Comparison of ENCODE assay signal across 16 cellular contexts in the genomic region with DNA sequence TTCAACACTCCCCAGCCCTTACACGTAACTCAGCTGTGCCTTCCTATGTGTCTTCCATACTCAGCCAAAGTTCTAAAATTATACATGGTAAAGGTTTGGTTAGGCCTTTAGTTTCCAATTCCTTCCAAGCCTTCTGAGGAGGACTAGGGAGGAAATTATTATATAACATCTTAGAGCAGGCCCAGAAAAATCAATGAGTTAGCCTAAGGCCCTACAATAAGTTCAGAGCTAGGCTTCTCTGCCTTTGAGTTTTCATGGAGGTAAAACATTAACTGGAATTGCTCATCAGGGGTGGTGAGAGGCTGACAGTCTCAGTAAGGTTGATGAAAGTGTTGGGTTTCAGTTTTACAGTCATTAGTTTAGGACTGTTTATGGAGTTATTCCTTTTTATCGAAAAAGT.
A peak's percentile ranks its signal among the peaks of the same experiment; 100 is the strongest.
DNase-seq lines count a peak whose midpoint lies in the region; ATAC-seq, FAIRE-seq and TF ChIP-seq lines count a peak whose summit lies in the region.
"Had no signal": no experiment of that assay in that cellular context is flagged by ENCODE, and none has a peak within 500 bp of the region (broad histone marks: within the 10 kb centered on the region; RNA-seq: fewer than 3 reads in every experiment).

No MANE protein-coding gene starts in this region.

- DNase-seq in A549 (ENCODE audit: low read depth in 1 of 2, low spot score in 1 of 2) (peak in 1 of 2 experiments; percentile 3), K562 (ENCODE audit: extremely low read depth in 1 of 4, low spot score in 3 of 4) (peak in 1 of 4 experiments; percentile 75), ascending aorta (ENCODE audit: low spot score in 2 of 2) (no peak), head of caudate nucleus (no peak), NCI-H1930 (lab: John Stamatoyannopoulos, UW) (no peak), NCI-H1417 (lab: John Stamatoyannopoulos, UW) (no peak)
- DNase-seq: dermis blood vessel endothelial cell; DMS79; left ventricle myocardium superior; NCI-H2171; PC-9; stimulated activated CD4-positive, alpha-beta T cell treated with anti-CD3 and anti-CD28 coated beads, Interleukin-2, amount 100 ng/mL, for 48 hours; T-helper 9 cell had no signal

- H3K27me3 ChIP-seq in K562 (ENCODE audit: control insufficient read depth in 2 of 2, insufficient read depth in 2 of 2, low read length in 2 of 2) (no peaks in the 10 kb centered on the region), ascending aorta (no peaks in the 10 kb centered on the region)

- intact Hi-C loops in K562 (cut with micrococcal nuclease) (loop anchor here (1.0 to 10.0 kb wide), 4 partner anchors 8 to 1150 kb away; a partner anchor contains a TSS), ascending aorta (cut with DNase I) (no loop called here), head of caudate nucleus (cut with DNase I) (no loop called here)

- no peaks in the 10 kb centered on the region for H4K20me1 ChIP-seq in K562 (replicated peaks; ENCODE audit: control insufficient read depth, insufficient read depth, low read length)

- TF ChIP-seq RAD21 in A549 (conservative IDR thresholded peaks at IDR 0.05 in 1 of 2, IDR thresholded peaks at IDR 0.05 in 1 of 2) (no peak), K562 (CRISPR knock-in tag; conservative IDR thresholded peaks at IDR 0.05 in 1 of 2, IDR thresholded peaks at IDR 0.05 in 1 of 2) (no peak)

- H3K4me2 ChIP-seq in A549 (peak overlapping the region; percentile 60), K562 (ENCODE audit: insufficient read depth, low read length) (peak overlapping the region; percentile 80)
- H3K4me2 ChIP-seq: PC-9 had no signal

- H3K27ac ChIP-seq in A549 (peak overlapping the region in 1 of 2 experiments; percentile 59; a peak in 1 of 6 replicates), K562 (ENCODE audit: extremely low read depth, low read depth, low read length) (peak overlapping the region; percentile 89), ascending aorta (no peak overlapping the region)
- H3K27ac ChIP-seq: PC-9 had no signal

- TF ChIP-seq CTCF in A549 (IDR thresholded peaks at IDR 0.05), result no peak
- TF ChIP-seq CTCF in K562 (IDR thresholded peaks at IDR 0.05 in 2 of 3, conservative IDR thresholded peaks at IDR 0.05 in 1 of 3; ENCODE audit: insufficient read depth in 2 of 3, low read depth in 1 of 3, low read length in 3 of 3), result no peak; a peak in 1 of 6 replicates
- no peak for TF ChIP-seq CTCF in ascending aorta (IDR thresholded peaks at IDR 0.05)

- 46% methylated on average over 2 of the region's 2 CpGs for WGBS in A549 (ENCODE audit: missing lambda C conversion rate)
- 14% methylated on average over 2 of the region's 2 CpGs for WGBS in K562 (ENCODE audit: insufficient coverage, low coverage, missing lambda C conversion rate)

- H3K4me3 ChIP-seq in A549 (no peak overlapping the region), K562 (peak overlapping the region; percentile 31), ascending aorta (no peak overlapping the region)
- H3K4me3 ChIP-seq: PC-9 had no signal

- TF ChIP-seq POLR2A in A549 (IDR thresholded peaks at IDR 0.05; ENCODE audit: low read length) (no peak), K562 (conservative IDR thresholded peaks at IDR 0.05) (no peak)

- peak overlapping the region in 1 of 2 experiments; percentile 75; a peak in 2 of 4 replicates for H3K9ac ChIP-seq in K562 (ENCODE audit: insufficient read depth in 1 of 2, low read depth in 2 of 2, low read length in 2 of 2)

- POLR2A ChIA-PET in A549 (lab: Yijun Ruan, JAX) (no interaction called here), K562 (lab: Yijun Ruan, JAX) (interaction anchor here (0.9 to 2.3 kb wide), 12 partner anchors 8 to 331 kb away, joined by 3 to 12 read pairs (median 4); no protein-coding TSS in a partner anchor)

- no TSS peak for BruUV-seq in K562 (replicated peaks; lab: Mats Ljungman, UMichigan)

- CTCF ChIA-PET in A549 (lab: Yijun Ruan, JAX), result interaction anchor here (1.4 to 1.9 kb wide), 2 partner anchors 11 to 17 kb away, joined by 5 to 6 read pairs; no protein-coding TSS in a partner anchor
- CTCF ChIA-PET in K562 (lab: Yijun Ruan, JAX; ENCODE audit: low intra/inter-chr PET ratio), result no interaction called here

- TF ChIP-seq EP300 in A549 (IDR thresholded peaks at IDR 0.05) (no peak), K562 (IDR thresholded peaks at IDR 0.05; ENCODE audit: low read length) (no peak)

- peaks cover 21% of the 10 kb centered on the region; the same call in 2 of the 3 replicates for H3K79me2 ChIP-seq in K562 (ENCODE audit: control insufficient read depth, insufficient read depth, low read length)

- H3K9me3 ChIP-seq in A549 (no peaks in the 10 kb centered on the region), K562 (replicated peaks; ENCODE audit: control insufficient read depth, insufficient read depth, low read depth, low read length) (no peaks in the 10 kb centered on the region), ascending aorta (no peaks in the 10 kb centered on the region)

- no peaks in the 10 kb centered on the region for H3K9me1 ChIP-seq in K562 (ENCODE audit: control insufficient read depth, insufficient read depth, low read length)

- in situ Hi-C loops in K562 (cut with MboI), result loop anchor here (25.0 kb wide), 1 partner anchor 328 kb away; a partner anchor contains a TSS

- H3K36me3 ChIP-seq in K562 (ENCODE audit: control insufficient read depth, insufficient read depth, low read length), result no peaks in the 10 kb centered on the region
- no peaks in the 10 kb centered on the region for H3K36me3 ChIP-seq in ascending aorta

- H2AFZ ChIP-seq in K562 (ENCODE audit: low read depth, low read length), result peak overlapping the region; percentile 37
- H2AFZ ChIP-seq: PC-9 had no signal

- ATAC-seq in A549 (peak in 1 of 2 experiments; percentile 48; a peak in 2 of 6 replicates), GM19438 (IDR thresholded peaks at IDR 0.05; ENCODE audit: low read depth, unreplicated experiment) (peak; percentile 97), HG03095 (IDR thresholded peaks at IDR 0.05; ENCODE audit: unreplicated experiment) (peak; percentile 74), K562 (peak; percentile 27)
- ATAC-seq: left ventricle myocardium superior had no signal

- no peak for FAIRE-seq in A549 (lab: Jason Lieb, UNC)
- no peak for FAIRE-seq in K562 (lab: Jason Lieb, UNC)
- FAIRE-seq: frontal cortex had no signal

- H3K4me1 ChIP-seq in A549 (peaks cover 10% of the 10 kb centered on the region; the same call in 1 of the 3 replicates), K562 (replicated peaks in 1 of 2; ENCODE audit: control insufficient read depth in 2 of 2, insufficient read depth in 2 of 2, low read length in 2 of 2) (peaks cover 45 to 83% of the 10 kb centered on the region in 2 experiments), ascending aorta (no peaks in the 10 kb centered on the region)

TF ChIP-seq in A549, 52 proteins besides CTCF, POLR2A, EP300 and RAD21 (continues in another document):
- no peak for TF ChIP-seq FOSB (CRISPR knock-in tag; IDR thresholded peaks at IDR 0.05)
- TF ChIP-seq JUN (IDR thresholded peaks at IDR 0.05), result no peak
- no peak for TF ChIP-seq RNF2 (IDR thresholded peaks at IDR 0.05; ENCODE audit: borderline replicate concordance, low read depth)
- TF ChIP-seq SMC3 (IDR thresholded peaks at IDR 0.05), result no peak
- no peak for TF ChIP-seq KDM5A (IDR thresholded peaks at IDR 0.05)
- no peak for TF ChIP-seq HOXB5 (CRISPR knock-in tag; IDR thresholded peaks at IDR 0.05)
- TF ChIP-seq TFCP2L1 (CRISPR knock-in tag; IDR thresholded peaks at IDR 0.05), result no peak
- no peak for TF ChIP-seq CHD4 (IDR thresholded peaks at IDR 0.05; ENCODE audit: borderline replicate concordance)
- no peak for TF ChIP-seq EHMT2 (IDR thresholded peaks at IDR 0.05; ENCODE audit: low read depth)
- TF ChIP-seq NFE2L2 (conservative IDR thresholded peaks at IDR 0.05; ENCODE audit: low read length), result no peak
- no peak for TF ChIP-seq HOXB13 (CRISPR knock-in tag; IDR thresholded peaks at IDR 0.05; ENCODE audit: low read depth)
- no peak for TF ChIP-seq ZFP36 (IDR thresholded peaks at IDR 0.05; ENCODE audit: borderline replicate concordance, partially characterized antibody)
- no peak for TF ChIP-seq RCOR1 (IDR thresholded peaks at IDR 0.05; ENCODE audit: low read depth, low read length)
- no peak for TF ChIP-seq JUNB (IDR thresholded peaks at IDR 0.05)
- no peak for TF ChIP-seq MAFK (IDR thresholded peaks at IDR 0.05; ENCODE audit: partially characterized antibody)
- no peak for TF ChIP-seq RFX5 (IDR thresholded peaks at IDR 0.05)
- TF ChIP-seq GATA3 (IDR thresholded peaks at IDR 0.05; ENCODE audit: borderline replicate concordance), result no peak

TF ChIP-seq in K562, 482 proteins besides CTCF, POLR2A, EP300 and RAD21 (continues in another document):
- TF ChIP-seq ILF3 (IDR thresholded peaks at IDR 0.05; ENCODE audit: borderline replicate concordance) (0 out of 2 replicates have a peak, but pooled peaks have one; percentile 11), TEAD1 (CRISPR knock-in tag; IDR thresholded peaks at IDR 0.05) (0 out of 4 replicates have a peak, but pooled peaks of 1 of the 2 experiments have one; percentile 43), TBL1XR1 (IDR thresholded peaks at IDR 0.05; ENCODE audit: low read length in 2 of 2) (peak in 1 of 2 experiments; percentile 8; a peak in 1 of 4 replicates), PHF20 (IDR thresholded peaks at IDR 0.05; ENCODE audit: partially characterized antibody) (no peak), MEIS2 (IDR thresholded peaks at IDR 0.05; ENCODE audit: partially characterized antibody) (peak; percentile 12), NUFIP1 (IDR thresholded peaks at IDR 0.05; ENCODE audit: partially characterized antibody) (peak; percentile 24), STAT5A (IDR thresholded peaks at IDR 0.05; ENCODE audit: borderline replicate concordance, low read length) (no peak), RFX5 (IDR thresholded peaks at IDR 0.05; ENCODE audit: low read depth, low read length) (peak; percentile 46; the same call in 1 of the 2 replicates), BCL6 (CRISPR knock-in tag; IDR thresholded peaks at IDR 0.05) (0 out of 2 replicates have a peak, but pooled peaks have one; percentile 4)
